Comparison of ENCODE assay signal across 1 cellular context in genomic region chr7:70779321-70779720, GRCh38.
TF ChIP-seq lines count a peak whose summit lies in the region.

No MANE protein-coding gene starts in this region.

TF ChIP-seq in GM12878, 131 proteins besides CTCF, POLR2A, EP300 and RAD21 (continued from another document):
- TF ChIP-seq MTA2 (IDR thresholded peaks at IDR 0.05; ENCODE audit: low read depth) (no peak), NKRF (conservative IDR thresholded peaks at IDR 0.05) (no peak), TAF1 (IDR thresholded peaks at IDR 0.05; ENCODE audit: borderline replicate concordance, low read depth, low read length) (no peak), PAX8 (IDR thresholded peaks at IDR 0.05) (no peak), SMAD5 (IDR thresholded peaks at IDR 0.05; ENCODE audit: low read depth) (no peak), NFYA (IDR thresholded peaks at IDR 0.05; ENCODE audit: borderline replicate concordance, low read depth, low read length) (no peak), SREBF1 (IDR thresholded peaks at IDR 0.05; ENCODE audit: low read length) (no peak), SMARCA5 (IDR thresholded peaks at IDR 0.05) (no peak), YY1 (IDR thresholded peaks at IDR 0.05; ENCODE audit: low read depth, low read length) (no peak), SMAD1 (IDR thresholded peaks at IDR 0.05; ENCODE audit: low read depth, partially characterized antibody) (no peak)
